ENCODE assay signal across 1 cellular context in genomic region chr1:25875856-25876692, GRCh38.
TF ChIP-seq lines count a peak whose summit lies in the region.

No MANE protein-coding gene starts in this region.

TF ChIP-seq in H1, 55 proteins besides CTCF, POLR2A, EP300 and RAD21:
- no peak for TF ChIP-seq CEBPB (IDR thresholded peaks at IDR 0.05; ENCODE audit: low read depth, low read length)
- TF ChIP-seq ASH2L (IDR thresholded peaks at IDR 0.05; ENCODE audit: low read length): peak; percentile 20
- TF ChIP-seq RBBP5 (IDR thresholded peaks at IDR 0.05; ENCODE audit: borderline replicate concordance, low read depth, low read length): 0 out of 2 replicates have a peak, but pooled peaks have one; percentile 27
- TF ChIP-seq SP1 (IDR thresholded peaks at IDR 0.05; ENCODE audit: low read depth, low read length): no peak
